ENCODE assay signal across 8 cellular contexts in the genomic region with DNA sequence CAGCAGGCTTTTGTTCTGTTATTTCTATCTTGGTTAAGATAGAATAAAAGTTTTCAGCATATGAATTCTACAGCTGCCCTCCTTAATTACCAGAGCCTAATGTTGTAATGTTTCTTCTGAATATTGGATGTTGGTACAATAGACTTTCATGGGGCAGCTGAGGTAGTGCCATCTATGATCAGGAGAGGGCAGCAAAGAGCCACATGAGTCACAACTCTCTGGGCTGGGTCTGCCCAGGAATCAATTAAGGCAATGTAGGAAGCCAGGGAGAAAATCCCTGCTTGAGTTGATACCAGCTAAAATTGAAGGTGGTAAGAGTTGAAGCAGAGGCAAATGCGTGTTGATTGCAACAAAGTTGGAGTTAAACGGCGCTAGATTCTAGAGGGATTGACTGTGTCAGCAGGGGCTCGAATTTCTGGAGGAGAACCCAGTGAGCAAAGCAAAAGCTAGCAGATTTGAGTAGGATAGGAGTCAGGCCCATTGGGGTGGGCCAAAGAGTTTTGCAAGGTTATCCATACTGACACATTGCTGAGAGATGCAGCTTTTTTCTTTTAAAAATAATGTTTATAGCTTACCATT. TPM values are rescaled to one million over a fixed set of nuclear protein-coding genes. Genes with fewer than 3 reads are reported as not detected.
DNase-seq lines count a peak whose midpoint lies in the region; ATAC-seq and TF ChIP-seq lines count a peak whose summit lies in the region.

No MANE protein-coding gene starts in this region.

- H3K9me3 Mint-ChIP-seq in activated CD4-positive, alpha-beta T cell treated with anti-CD3 and anti-CD28 coated beads, Interleukin-2, amount 10 ng/mL, durations not matched to agents 24 days and 14 days: no peaks in the 10 kb centered on the region

- H3K27me3 ChIP-seq in dorsolateral prefrontal cortex: no peaks in the 10 kb centered on the region

- no peaks in the 10 kb centered on the region for H3K4me1 Mint-ChIP-seq in activated CD4-positive, alpha-beta T cell treated with anti-CD3 and anti-CD28 coated beads, Interleukin-2, amount 10 ng/mL, durations not matched to agents 24 days and 14 days

- ATAC-seq in Right ventricle myocardium inferior (peak; percentile 57), HG02981 (IDR thresholded peaks at IDR 0.05; ENCODE audit: unreplicated experiment) (peak; percentile 77)

- no peak overlapping the region for H3K4me3 ChIP-seq in dorsolateral prefrontal cortex

- H3K27ac ChIP-seq in dorsolateral prefrontal cortex: no peak overlapping the region

- intact Hi-C loops in Right ventricle myocardium inferior (cut with DNase I): no loop called here
- intact Hi-C loops in cardiac septum (cut with DNase I): no loop called here
- intact Hi-C loops in activated CD4-positive, alpha-beta T cell treated with anti-CD3 and anti-CD28 coated beads, Interleukin-2, amount 10 ng/mL, durations not matched to agents 24 days and 14 days (cut with micrococcal nuclease): loop anchor here (1.0 kb wide), 1 partner anchor 273 kb away; no protein-coding TSS in a partner anchor
- intact Hi-C loops in dorsolateral prefrontal cortex (cut with DNase I): loop anchor here in 1 of 2 donors (5.0 kb wide), 1 partner anchor 256 kb away; no protein-coding TSS in a partner anchor

- peak; percentile 63 to 91 (median 84) for TF ChIP-seq CTCF in dorsolateral prefrontal cortex (IDR thresholded peaks at IDR 0.05 in 54 of 56, conservative IDR thresholded peaks at IDR 0.05 in 2 of 56; ENCODE audit: low read depth in 1 of 56, partially characterized antibody in 56 of 56)

- no peak for DNase-seq in Right ventricle myocardium inferior (ENCODE audit: missing footprints)
- DNase-seq in cardiac septum (ENCODE audit: low spot score): no peak
- DNase-seq in NCI-H345 (lab: John Stamatoyannopoulos, UW): peak; percentile 58
- peak; percentile 87 for DNase-seq in activated CD4-positive, alpha-beta T cell treated with anti-CD3 and anti-CD28 coated beads, Interleukin-2, amount 10 ng/mL, durations not matched to agents 24 days and 14 days
- DNase-seq in dorsolateral prefrontal cortex: peak in 9 of 10 donors; percentile 48 to 81 (median 65)
- peak; percentile 80 for DNase-seq in medulla oblongata (ENCODE audit: extremely low spot score)
- DNase-seq in stimulated activated CD8-positive, alpha-beta memory T cell treated with anti-CD3 and anti-CD28 coated beads, Interleukin-4, amount 100 ng/mL, for 1 hour (ENCODE audit: low read depth in 2 of 2, low spot score in 1 of 2): peak; percentile 10 to 11

- no peak overlapping the region for H3K27ac Mint-ChIP-seq in activated CD4-positive, alpha-beta T cell treated with anti-CD3 and anti-CD28 coated beads, Interleukin-2, amount 10 ng/mL, durations not matched to agents 24 days and 14 days

- H3K36me3 Mint-ChIP-seq in activated CD4-positive, alpha-beta T cell treated with anti-CD3 and anti-CD28 coated beads, Interleukin-2, amount 10 ng/mL, durations not matched to agents 24 days and 14 days (ENCODE audit: low read depth): no peaks in the 10 kb centered on the region

- H3K4me3 Mint-ChIP-seq in activated CD4-positive, alpha-beta T cell treated with anti-CD3 and anti-CD28 coated beads, Interleukin-2, amount 10 ng/mL, durations not matched to agents 24 days and 14 days: no peak overlapping the region

- H3K27me3 Mint-ChIP-seq in activated CD4-positive, alpha-beta T cell treated with anti-CD3 and anti-CD28 coated beads, Interleukin-2, amount 10 ng/mL, durations not matched to agents 24 days and 14 days: peaks cover 20% of the 10 kb centered on the region

RNA-seq across cellular contexts. Expression of a gene that starts 10.6 kb away (rescaled TPM):
- not detected for total RNA-seq in Right ventricle myocardium inferior
- total RNA-seq in cardiac septum: not detected
- total RNA-seq in activated CD4-positive, alpha-beta T cell treated with anti-CD3 and anti-CD28 coated beads, Interleukin-2, amount 10 ng/mL, durations not matched to agents 24 days and 14 days: not detected in 2 replicates
- 1 to 10 TPM in 4 of 120 experiments, under 1 TPM in 47, not detected in 69; 0.24 to 1.2 (median 0.48) TPM for total RNA-seq in dorsolateral prefrontal cortex

Comparison
In these comparisons a context has a peak if more than half of its experiments do, and no peak if none do; other contexts are left out.
1. DNase-seq: peak in NCI-H345 (single experiment), activated CD4-positive, alpha-beta T cell treated with anti-CD3 and anti-CD28 coated beads, Interleukin-2, amount 10 ng/mL, durations not matched to agents 24 days and 14 days (single experiment), dorsolateral prefrontal cortex (9 of 10), medulla oblongata (single experiment) and stimulated activated CD8-positive, alpha-beta memory T cell treated with anti-CD3 and anti-CD28 coated beads, Interleukin-4, amount 100 ng/mL, for 1 hour (2 of 2); none in Right ventricle myocardium inferior (single experiment) and cardiac septum (single experiment).